20 cellular contexts compared by ENCODE assay signal in genomic region chr16:88777801-88778415, GRCh38. TPM values are rescaled to one million over a fixed set of nuclear protein-coding genes. Genes with fewer than 3 reads are reported as not detected.
DNase-seq lines count a peak whose midpoint lies in the region; ATAC-seq, FAIRE-seq and TF ChIP-seq lines count a peak whose summit lies in the region.
"Had no signal": no experiment of that assay in that cellular context is flagged by ENCODE, and none has a peak within 500 bp of the region (broad histone marks: within the 10 kb centered on the region; RNA-seq: fewer than 3 reads in every experiment).

No MANE protein-coding gene starts in this region.

- H3K27me3 Mint-ChIP-seq in activated CD4-positive, alpha-beta memory T cell treated with anti-CD3 and anti-CD28 coated beads, Interleukin-2, amount 10 ng/mL, durations not matched to agents 7 days and 5 days: no peaks in the 10 kb centered on the region
- H3K27me3 Mint-ChIP-seq: stimulated activated naive CD8-positive, alpha-beta T cell treated with anti-CD3 and anti-CD28 coated beads, Interleukin-15, Interleukin-2, amounts not matched to agents 100 ng/mL and 50 ng/mL, for 24 hours had no signal

- POLR2A ChIA-PET in A673 (lab: Charles Lee; ENCODE audit: low non-redundant PET) (no interaction called here), HCT116 (lab: Charles Lee) (no interaction called here)
- POLR2A ChIA-PET in activated CD4-positive, alpha-beta memory T cell treated with anti-CD3 and anti-CD28 coated beads, Interleukin-2, amount 10 ng/mL, durations not matched to agents 7 days and 5 days (lab: Charles Lee): no interaction called here

- H4K20me1 ChIP-seq in HCT116 (ENCODE audit: insufficient read depth): peaks cover 11% of the 10 kb centered on the region; the same call in 1 of the 2 replicates

- no peak for FAIRE-seq in kidney (lab: Jason Lieb, UNC)
- FAIRE-seq: G401.6, GM12878, H54, urothelium cell line had no signal

- intact Hi-C loops in A673 (cut with micrococcal nuclease; ENCODE audit: unreplicated experiment): no loop called here
- intact Hi-C loops in HCT116 (cut with micrococcal nuclease): no loop called here
- intact Hi-C loops in kidney (cut with DNase I): no loop called here
- intact Hi-C loops in left colon (cut with DNase I, micrococcal nuclease): no loop called here

- no peak for TF ChIP-seq RAD21 in HCT116 (IDR thresholded peaks at IDR 0.05; ENCODE audit: low read depth)

- H3K4me2 ChIP-seq in HCT116 (ENCODE audit: low read length): no peak overlapping the region

- peak overlapping the region; percentile 62 for H3K27ac Mint-ChIP-seq in activated CD4-positive, alpha-beta memory T cell treated with anti-CD3 and anti-CD28 coated beads, Interleukin-2, amount 10 ng/mL, durations not matched to agents 7 days and 5 days
- H3K27ac Mint-ChIP-seq: activated T-helper 1 cell treated with anti-CD3 and anti-CD28 coated beads, Interleukin-12 subunit alpha, Interleukin-12 subunit beta, Interleukin-2, Interleukin-4 antibody, amounts not matched to agents 30 ng/mL and 10 ng/mL and 1 ng/mL, durations not matched to agents 14 hours and 24 hours and 36 hours; stimulated activated naive CD8-positive, alpha-beta T cell treated with anti-CD3 and anti-CD28 coated beads, Interleukin-15, Interleukin-2, amounts not matched to agents 100 ng/mL and 50 ng/mL, for 24 hours had no signal

- H3K4me1 Mint-ChIP-seq in activated CD4-positive, alpha-beta memory T cell treated with anti-CD3 and anti-CD28 coated beads, Interleukin-2, amount 10 ng/mL, durations not matched to agents 7 days and 5 days: peaks cover 67% of the 10 kb centered on the region

- DNase-seq in A673 (ENCODE audit: low spot score): no peak
- no peak for DNase-seq in HCT116 (ENCODE audit: low read depth, low spot score)
- DNase-seq in activated CD4-positive, alpha-beta memory T cell treated with anti-CD3 and anti-CD28 coated beads, Interleukin-2, amount 10 ng/mL, durations not matched to agents 7 days and 5 days: no peak
- no peak for DNase-seq in kidney
- no peak for DNase-seq in left colon
- no peak for DNase-seq in GM13976 (ENCODE audit: low spot score)
- DNase-seq: activated CD4-positive, alpha-beta T cell treated with anti-CD3 and anti-CD28 coated beads, Interleukin-2, amount 50 U/mL, for 1 hour; adrenal gland; effector memory CD4-positive, alpha-beta T cell; left ventricle myocardium inferior; NCI-H446 treated with DMSO at 0.1 percent for 48 hours had no signal

- CTCF ChIA-PET in A673 (lab: Charles Lee) (interaction anchor here (1.4 kb wide), 1 partner anchor 40 kb away, joined by 3 read pairs; no protein-coding TSS in a partner anchor), HCT116 (lab: Charles Lee) (no interaction called here)
- CTCF ChIA-PET in activated CD4-positive, alpha-beta memory T cell treated with anti-CD3 and anti-CD28 coated beads, Interleukin-2, amount 10 ng/mL, durations not matched to agents 7 days and 5 days (lab: Charles Lee): interaction anchor here (1.0 kb wide), 1 partner anchor 35 kb away, joined by 3 read pairs; no protein-coding TSS in a partner anchor

- peaks cover 26% of the 10 kb centered on the region for H3K36me3 Mint-ChIP-seq in activated CD4-positive, alpha-beta memory T cell treated with anti-CD3 and anti-CD28 coated beads, Interleukin-2, amount 10 ng/mL, durations not matched to agents 7 days and 5 days (ENCODE audit: low read depth)

- TF ChIP-seq CTCF in A673 (conservative IDR thresholded peaks at IDR 0.05; ENCODE audit: low read depth, low read length): no peak
- no peak for TF ChIP-seq CTCF in HCT116 (IDR thresholded peaks at IDR 0.05 in 2 of 3, conservative IDR thresholded peaks at IDR 0.05 in 1 of 3; ENCODE audit: borderline replicate concordance in 1 of 3, insufficient read depth in 1 of 3, low read depth in 2 of 3, low read length in 2 of 3)
- no peak for TF ChIP-seq CTCF in kidney (IDR thresholded peaks at IDR 0.05; ENCODE audit: borderline replicate concordance, extremely low read depth, insufficient read depth)
- TF ChIP-seq CTCF in GM13976 (IDR thresholded peaks at IDR 0.05; ENCODE audit: borderline replicate concordance, control extremely low read depth, extremely low read depth, insufficient read depth, missing control alignments): no peak

- H2AFZ ChIP-seq in HCT116 (ENCODE audit: low read depth, low read length, poor library complexity, severe bottlenecking): no peak overlapping the region

- H3K9ac ChIP-seq in HCT116 (ENCODE audit: low read length) (no peak overlapping the region), muscle layer of colon (ENCODE audit: low read length) (peak overlapping the region; percentile 49), kidney (ENCODE audit: low read length in 2 of 2) (no peak overlapping the region)

- peaks cover 99% of the 10 kb centered on the region for H3K79me2 ChIP-seq in HCT116 (ENCODE audit: insufficient read depth, low read length)

- H3K27ac ChIP-seq in A673 (ENCODE audit: low read depth, low read length, poor library complexity, severe bottlenecking) (peak overlapping the region; percentile 64), HCT116 (ENCODE audit: low read depth, low read length) (peak overlapping the region; percentile 8; the same call in 1 of the 2 replicates), muscle layer of colon (ENCODE audit: low read depth, low read length) (peak overlapping the region; percentile 62), kidney (ENCODE audit: low read depth in 2 of 2, low read length in 2 of 2) (no peak overlapping the region)
- H3K27ac ChIP-seq: left ventricle myocardium inferior, SJSA1 had no signal

- ATAC-seq in HCT116: no peak
- ATAC-seq in HG02885 (IDR thresholded peaks at IDR 0.05; ENCODE audit: poor library complexity, unreplicated experiment): no peak
- no peak for ATAC-seq in left colon
- ATAC-seq: GM12878 had no signal

- peaks cover 73% of the 10 kb centered on the region for H3K4me1 ChIP-seq in A673 (ENCODE audit: insufficient read depth, low read length, poor library complexity, severe bottlenecking)
- H3K4me1 ChIP-seq in HCT116 (ENCODE audit: control insufficient read depth in 1 of 2, insufficient read depth in 2 of 2, low read length in 2 of 2): peaks cover 51 to 61% of the 10 kb centered on the region in 2 experiments
- peaks cover 98% of the 10 kb centered on the region for H3K4me1 ChIP-seq in muscle layer of colon (ENCODE audit: insufficient read depth, low read length)
- H3K4me1 ChIP-seq in kidney (ENCODE audit: control insufficient read depth in 1 of 2, insufficient read depth in 1 of 2, low read depth in 1 of 2, low read length in 2 of 2): peaks cover 12 to 37% of the 10 kb centered on the region in 2 donors

- no peaks in the 10 kb centered on the region for H3K9me3 Mint-ChIP-seq in activated CD4-positive, alpha-beta memory T cell treated with anti-CD3 and anti-CD28 coated beads, Interleukin-2, amount 10 ng/mL, durations not matched to agents 7 days and 5 days
- H3K9me3 Mint-ChIP-seq: activated T-helper 1 cell treated with anti-CD3 and anti-CD28 coated beads, Interleukin-12 subunit alpha, Interleukin-12 subunit beta, Interleukin-2, Interleukin-4 antibody, amounts not matched to agents 30 ng/mL and 10 ng/mL and 1 ng/mL, durations not matched to agents 14 hours and 24 hours and 36 hours; stimulated activated naive CD8-positive, alpha-beta T cell treated with anti-CD3 and anti-CD28 coated beads, Interleukin-15, Interleukin-2, amounts not matched to agents 100 ng/mL and 50 ng/mL, for 24 hours had no signal

- H3K9me2 ChIP-seq in HCT116 (ENCODE audit: insufficient read depth): no peaks in the 10 kb centered on the region

- H3K4me3 ChIP-seq in A673 (ENCODE audit: low read depth, low read length, poor library complexity, severe bottlenecking) (no peak overlapping the region), HCT116 (replicated peaks in 1 of 2; ENCODE audit: low read depth in 1 of 2, low read length in 2 of 2) (no peak overlapping the region), muscle layer of colon (ENCODE audit: low read depth in 1 of 2, low read length in 2 of 2) (no peak overlapping the region), kidney (ENCODE audit: low read length in 2 of 2) (no peak overlapping the region)
- H3K4me3 ChIP-seq: adrenal gland, GM12878, left ventricle myocardium inferior, SJSA1 had no signal

- RAD21 ChIA-PET in HCT116 (lab: Charles Lee; ENCODE audit: low non-redundant PET in 1 of 2, low total read pairs in 2 of 2, uncharacterized antibody in 2 of 2, unreplicated experiment in 2 of 2): no interaction called here

- no peaks in the 10 kb centered on the region for H3K36me3 ChIP-seq in A673 (ENCODE audit: insufficient read depth, low read length, poor library complexity, severe bottlenecking)
- peaks cover 0 to 7% of the 10 kb centered on the region in 2 experiments; a peak in 1 of 4 replicates for H3K36me3 ChIP-seq in HCT116 (ENCODE audit: control insufficient read depth in 1 of 2, insufficient read depth in 2 of 2, low read length in 2 of 2)
- H3K36me3 ChIP-seq in muscle layer of colon (ENCODE audit: insufficient read depth, low read length): no peaks in the 10 kb centered on the region
- no peaks in the 10 kb centered on the region for H3K36me3 ChIP-seq in kidney (ENCODE audit: control insufficient read depth in 1 of 2, insufficient read depth in 2 of 2, low read length in 2 of 2)
- H3K36me3 ChIP-seq: adrenal gland, left ventricle myocardium inferior had no signal

- no peak overlapping the region for H3K4me3 Mint-ChIP-seq in activated CD4-positive, alpha-beta memory T cell treated with anti-CD3 and anti-CD28 coated beads, Interleukin-2, amount 10 ng/mL, durations not matched to agents 7 days and 5 days
- H3K4me3 Mint-ChIP-seq: activated T-helper 1 cell treated with anti-CD3 and anti-CD28 coated beads, Interleukin-12 subunit alpha, Interleukin-12 subunit beta, Interleukin-2, Interleukin-4 antibody, amounts not matched to agents 30 ng/mL and 10 ng/mL and 1 ng/mL, durations not matched to agents 14 hours and 24 hours and 36 hours; stimulated activated naive CD8-positive, alpha-beta T cell treated with anti-CD3 and anti-CD28 coated beads, Interleukin-15, Interleukin-2, amounts not matched to agents 100 ng/mL and 50 ng/mL, for 24 hours had no signal

- no TSS peak for BruUV-seq in A673 (replicated peaks; lab: Mats Ljungman, UMichigan)
- BruUV-seq in HCT116 (replicated peaks; lab: Mats Ljungman, UMichigan): no TSS peak

- H3K27me3 ChIP-seq in A673 (replicated peaks; ENCODE audit: insufficient read depth, low read depth, low read length, poor library complexity) (no peaks in the 10 kb centered on the region), HCT116 (ENCODE audit: insufficient read depth, low read length) (no peaks in the 10 kb centered on the region), muscle layer of colon (ENCODE audit: control insufficient read depth in 1 of 2, insufficient read depth in 2 of 2, low read length in 2 of 2) (no peaks in the 10 kb centered on the region)
- H3K27me3 ChIP-seq: adrenal gland, SJSA1 had no signal

- H3K9me3 ChIP-seq in A673 (ENCODE audit: low read depth, low read length, poor library complexity, severe bottlenecking) (no peaks in the 10 kb centered on the region), HCT116 (ENCODE audit: control insufficient read depth in 1 of 2, insufficient read depth in 1 of 2, low read depth in 1 of 2, low read length in 2 of 2) (no peaks in the 10 kb centered on the region), muscle layer of colon (ENCODE audit: low read length) (no peaks in the 10 kb centered on the region), kidney (ENCODE audit: control insufficient read depth in 1 of 2, low read length in 2 of 2) (no peaks in the 10 kb centered on the region)
- H3K9me3 ChIP-seq: adrenal gland, left ventricle myocardium inferior, SJSA1 had no signal

- TF ChIP-seq POLR2A in HCT116 (IDR thresholded peaks at IDR 0.05; ENCODE audit: borderline replicate concordance, extremely low read depth, insufficient read depth, insufficient read length): no peak

- in situ Hi-C loops in GM13976 (cut with MboI; ENCODE audit: low sequenced_read_pairs, unreplicated experiment): no loop called here

RNA-seq across cellular contexts. Expression of gene PIEZO1, which starts 7.1 kb away (rescaled TPM):
- 174 and 182 TPM in 2 replicates for total RNA-seq in A673 (2021)
- total RNA-seq in HCT116 (2021; ENCODE audit: unreplicated experiment): 224 TPM
- polyA plus RNA-seq in HCT116 (2012): 198 and 280 TPM in 2 replicates
- total RNA-seq in activated CD4-positive, alpha-beta memory T cell treated with anti-CD3 and anti-CD28 coated beads, Interleukin-2, amount 10 ng/mL, durations not matched to agents 7 days and 5 days: 100 to 1,000 TPM; 308 to 323 TPM
- 124 TPM for total RNA-seq in kidney
- 103 TPM for polyA plus RNA-seq in kidney (ENCODE audit: insufficient read depth, low read depth, low replicate concordance)
- 100 to 1,000 TPM; 118 to 146 TPM for total RNA-seq in left colon

RNA-seq across cellular contexts. Expression of gene CDT1, which starts 25.7 kb away (rescaled TPM):
- total RNA-seq in A673 (2021) (103 TPM in 2 replicates), HCT116 (2021; ENCODE audit: unreplicated experiment) (160 TPM), kidney (1.5 TPM), left colon (10 to 100 TPM in 1 of 2 donors, 1 to 10 TPM in 1; 6.8 to 14.8 TPM)
- polyA plus RNA-seq in HCT116 (2012): 123 and 132 TPM in 2 replicates
- total RNA-seq in activated CD4-positive, alpha-beta memory T cell treated with anti-CD3 and anti-CD28 coated beads, Interleukin-2, amount 10 ng/mL, durations not matched to agents 7 days and 5 days: 100 to 1,000 TPM; 133 to 137 TPM
- 0.56 TPM for polyA plus RNA-seq in kidney (ENCODE audit: insufficient read depth, low read depth, low replicate concordance)

RNA-seq across cellular contexts. Expression of gene APRT, which starts 33.8 kb away (rescaled TPM):
- 129 and 134 TPM in 2 replicates for total RNA-seq in A673 (2021)
- total RNA-seq in HCT116 (2021; ENCODE audit: unreplicated experiment): 311 TPM
- polyA plus RNA-seq in HCT116 (2012): 329 and 349 TPM in 2 replicates
- total RNA-seq in activated CD4-positive, alpha-beta memory T cell treated with anti-CD3 and anti-CD28 coated beads, Interleukin-2, amount 10 ng/mL, durations not matched to agents 7 days and 5 days: 100 to 1,000 TPM; 129 to 136 TPM
- total RNA-seq in kidney: 105 TPM
- 204 TPM for polyA plus RNA-seq in kidney (ENCODE audit: insufficient read depth, low read depth, low replicate concordance)
- 100 to 1,000 TPM; 112 to 199 TPM for total RNA-seq in left colon

Comparison
In these comparisons a context has a peak if more than half of its experiments do, and no peak if none do; other contexts are left out.
1. H3K27ac ChIP-seq: peak in A673 (single experiment), HCT116 (single experiment) and muscle layer of colon (single experiment); none in kidney (0 of 2).